19 cellular contexts compared by ENCODE assay signal in genomic region chr12:102009796-102010195, GRCh38. TPM values are rescaled to one million over a fixed set of nuclear protein-coding genes. Genes with fewer than 3 reads are reported as not detected.
DNase-seq lines count a peak whose midpoint lies in the region; ATAC-seq, FAIRE-seq and TF ChIP-seq lines count a peak whose summit lies in the region.
"Had no signal": no experiment of that assay in that cellular context is flagged by ENCODE, and none has a peak within 500 bp of the region (broad histone marks: within the 10 kb centered on the region; RNA-seq: fewer than 3 reads in every experiment).

No MANE protein-coding gene starts in this region.

- H3K4me3 ChIP-seq in psoas muscle, result no peak overlapping the region
- no peak overlapping the region for H3K4me3 ChIP-seq in CD8-positive, alpha-beta memory T cell (ENCODE audit: low read length)
- H3K4me3 ChIP-seq: heart right ventricle, neural progenitor cell had no signal

- TF ChIP-seq CTCF in psoas muscle (IDR thresholded peaks at IDR 0.05), result no peak

- ATAC-seq in GM21528 (IDR thresholded peaks at IDR 0.05; ENCODE audit: low FRiP score, unreplicated experiment), result peak; percentile 10
- ATAC-seq in psoas muscle, result peak; percentile 30 to 69 (median 50)
- ATAC-seq: heart right ventricle had no signal

- intact Hi-C loops in psoas muscle (cut with DNase I), result no loop called here

- WGBS in psoas muscle, 3 donors, result 91 to 96% (median 91%) methylated on average over 3 of the region's 3 CpGs

- no peaks in the 10 kb centered on the region for H3K9me3 ChIP-seq in psoas muscle
- no peaks in the 10 kb centered on the region for H3K9me3 ChIP-seq in CD8-positive, alpha-beta memory T cell (ENCODE audit: low read length)
- H3K9me3 ChIP-seq: heart right ventricle had no signal

- H3K4me1 ChIP-seq in psoas muscle, result no peaks in the 10 kb centered on the region
- no peaks in the 10 kb centered on the region for H3K4me1 ChIP-seq in CD8-positive, alpha-beta memory T cell (ENCODE audit: insufficient read depth, low read length)
- H3K4me1 ChIP-seq: heart right ventricle had no signal

- H3K9me3 Mint-ChIP-seq in IgD-negative memory B cell, result peaks cover 0 to 1% (median 0%) of the 10 kb centered on the region in 3 donors
- no peaks in the 10 kb centered on the region for H3K9me3 Mint-ChIP-seq in CD8-positive, alpha-beta memory T cell
- H3K9me3 Mint-ChIP-seq: neural progenitor cell had no signal

- H3K4me1 Mint-ChIP-seq in IgD-negative memory B cell, result peaks cover 7 to 28% (median 20%) of the 10 kb centered on the region in 3 donors
- H3K4me1 Mint-ChIP-seq in CD8-positive, alpha-beta memory T cell, result no peaks in the 10 kb centered on the region
- H3K4me1 Mint-ChIP-seq: neural progenitor cell had no signal

- H3K36me3 Mint-ChIP-seq in IgD-negative memory B cell, result peaks cover 4% of the 10 kb centered on the region
- H3K36me3 Mint-ChIP-seq in CD8-positive, alpha-beta memory T cell, result peaks cover 0 to 42% (median 10%) of the 10 kb centered on the region in 3 donors
- H3K36me3 Mint-ChIP-seq: neural progenitor cell had no signal

- DNase-seq in GM18507 (ENCODE audit: extremely low spot score, insufficient read length, low read depth), result no peak
- no peak for DNase-seq in psoas muscle
- no peak for DNase-seq in dermis blood vessel endothelial cell
- DNase-seq in NCI-H2171 treated with DMSO at 0.1 percent for 48 hours (lab: John Stamatoyannopoulos, UW), result no peak
- no peak for DNase-seq in CD8-positive, alpha-beta memory T cell
- DNase-seq in dedifferentiated amniotic fluid mesenchymal stem cell (ENCODE audit: extremely low spot score), result no peak
- DNase-seq: activated CD4-positive, alpha-beta T cell treated with anti-CD3 and anti-CD28 coated beads, Interleukin-2, amount 50 U/mL, for 4 hours; activated naive CD8-positive, alpha-beta T cell treated with anti-CD3 and anti-CD28 coated beads, Interleukin-2, amount 10 ng/mL, durations not matched to agents 7 days and 5 days; activated T-cell treated with anti-CD3 and anti-CD28 coated beads, Interleukin-2, amount 50 U/mL, for 48 hours; DMS153; effector CD8-positive, alpha-beta T cell; heart right ventricle; SHP77 treated with DMSO at 0.1 percent for 48 hours; stimulated activated CD4-positive, alpha-beta T cell treated with anti-CD3 and anti-CD28 coated beads, Interleukin-1b, Interleukin-23, amount 100 ng/mL, for 48 hours had no signal

- FAIRE-seq in GM18507 (lab: Jason Lieb, UNC), result peak; percentile 15
- FAIRE-seq: bronchial epithelial cell, keratinocyte had no signal

- no peaks in the 10 kb centered on the region for H3K27me3 ChIP-seq in psoas muscle (ENCODE audit: insufficient read depth in 3 of 3, low read length in 2 of 3)
- H3K27me3 ChIP-seq in CD8-positive, alpha-beta memory T cell (ENCODE audit: insufficient read depth, low read length, poor library complexity, severe bottlenecking), result no peaks in the 10 kb centered on the region
- H3K27me3 ChIP-seq: heart right ventricle, neural progenitor cell had no signal

- no peak overlapping the region for H3K27ac ChIP-seq in psoas muscle
- H3K27ac ChIP-seq in CD8-positive, alpha-beta memory T cell (ENCODE audit: low read depth, low read length), result no peak overlapping the region
- H3K27ac ChIP-seq: heart right ventricle, neural progenitor cell had no signal

- H3K36me3 ChIP-seq in psoas muscle (ENCODE audit: insufficient read depth in 1 of 2, low read depth in 1 of 2), result peaks cover 3 to 26% of the 10 kb centered on the region in 2 donors
- H3K36me3 ChIP-seq in CD8-positive, alpha-beta memory T cell (ENCODE audit: insufficient read depth, low read length), result no peaks in the 10 kb centered on the region
- H3K36me3 ChIP-seq: neural progenitor cell had no signal

- CTCF ChIA-PET in CD8-positive, alpha-beta memory T cell (lab: Charles Lee), result no interaction called here

- POLR2A ChIA-PET in CD8-positive, alpha-beta memory T cell (lab: Charles Lee), result no interaction called here

- H3K4me3 Mint-ChIP-seq in IgD-negative memory B cell, result peak overlapping the region in 3 of 4 donors; percentile 16 to 90 (median 76)
- H3K4me3 Mint-ChIP-seq in CD8-positive, alpha-beta memory T cell, result no peak overlapping the region
- H3K4me3 Mint-ChIP-seq: activated naive CD8-positive, alpha-beta T cell treated with anti-CD3 and anti-CD28 coated beads, Interleukin-2, amount 10 ng/mL, durations not matched to agents 7 days and 5 days; neural progenitor cell had no signal

- no peaks in the 10 kb centered on the region for H3K27me3 Mint-ChIP-seq in IgD-negative memory B cell
- H3K27me3 Mint-ChIP-seq in CD8-positive, alpha-beta memory T cell, result no peaks in the 10 kb centered on the region
- H3K27me3 Mint-ChIP-seq: activated naive CD8-positive, alpha-beta T cell treated with anti-CD3 and anti-CD28 coated beads, Interleukin-2, amount 10 ng/mL, durations not matched to agents 7 days and 5 days had no signal

- peak overlapping the region; percentile 67 to 94 (median 90) for H3K27ac Mint-ChIP-seq in IgD-negative memory B cell
- no peak overlapping the region for H3K27ac Mint-ChIP-seq in CD8-positive, alpha-beta memory T cell
- H3K27ac Mint-ChIP-seq: activated naive CD8-positive, alpha-beta T cell treated with anti-CD3 and anti-CD28 coated beads, Interleukin-2, amount 10 ng/mL, durations not matched to agents 7 days and 5 days; neural progenitor cell had no signal

RNA-seq across cellular contexts. Expression of gene WASHC3, which starts 52.0 kb away (rescaled TPM):
- polyA plus RNA-seq in IgD-negative memory B cell, result 96.0 TPM
- 10 to 100 TPM; 30.5 to 33.5 (median 31.9) TPM for total RNA-seq in psoas muscle
- 10 to 100 TPM; 25.6 to 71.2 (median 43.1) TPM for polyA plus RNA-seq in psoas muscle
- total RNA-seq in dermis blood vessel endothelial cell, result 50.4 and 56.0 TPM in 2 replicates
- total RNA-seq in CD8-positive, alpha-beta memory T cell, result 10 to 100 TPM; 40.0 to 42.0 TPM
- polyA plus RNA-seq in CD8-positive, alpha-beta memory T cell, result 101 TPM

Comparison
In these comparisons a context has a peak if more than half of its experiments do, and no peak if none do; other contexts are left out.
1. H3K27ac Mint-ChIP-seq: peak in IgD-negative memory B cell (3 of 3); none in CD8-positive, alpha-beta memory T cell (0 of 8).
2. H3K4me3 Mint-ChIP-seq: peak in IgD-negative memory B cell (3 of 4); none in CD8-positive, alpha-beta memory T cell (0 of 7).